ENCODE assay signal across 8 cellular contexts in genomic region chr1:41003640-41004220, GRCh38. TPM values are rescaled to one million over a fixed set of nuclear protein-coding genes. Genes with fewer than 3 reads are reported as not detected.
A peak's percentile ranks its signal among the peaks of the same experiment; 100 is the strongest.
DNase-seq lines count a peak whose midpoint lies in the region; ATAC-seq and TF ChIP-seq lines count a peak whose summit lies in the region.

No MANE protein-coding gene starts in this region.

- DNase-seq in CD4-positive, alpha-beta T cell = peak; percentile 69 to 88 (median 82)
- peak; percentile 99 for DNase-seq in OCI-M1 (lab: John Stamatoyannopoulos, UW)
- DNase-seq in activated T-cell treated with anti-CD3 and anti-CD28 coated beads for 1 hour (ENCODE audit: low read depth) = peak; percentile 73
- peak; percentile 86 for DNase-seq in epithelial cell of proximal tubule (ENCODE audit: low read depth)
- DNase-seq in natural killer cell = peak; percentile 70

- H3K27me3 ChIP-seq in CD4-positive, alpha-beta T cell (ENCODE audit: control insufficient read depth, insufficient read depth, low read length) = no peaks in the 10 kb centered on the region

- CTCF ChIA-PET in CD4-positive, alpha-beta T cell (lab: Charles Lee) = interaction anchor here (0.6 to 1.4 kb wide), 4 partner anchors 19 to 51 kb away, joined by 3 to 4 read pairs (median 3); partner anchors contain the start of gene CTPS1

- peak; percentile 100 for ATAC-seq in CD4-positive, alpha-beta T cell (ENCODE audit: poor library complexity)
- peak; percentile 91 for ATAC-seq in GM19397 (IDR thresholded peaks at IDR 0.05; ENCODE audit: unreplicated experiment)
- peak; percentile 92 for ATAC-seq in HG03469 (IDR thresholded peaks at IDR 0.05; ENCODE audit: unreplicated experiment)
- ATAC-seq in natural killer cell = peak; percentile 94 to 97 (median 96)

- intact Hi-C loops in CD4-positive, alpha-beta T cell (cut with DNase I, micrococcal nuclease) = loop anchor here (1.0 to 10.0 kb wide), 3 partner anchors 24 to 391 kb away; partner anchors contain the start of genes CTPS1 (in 1 of the 2) and SCMH1 (in 1 of the 2)
- intact Hi-C loops in natural killer cell (cut with micrococcal nuclease) = loop anchor here (1.0 kb wide), 1 partner anchor 23 kb away; no protein-coding TSS in a partner anchor

- peaks cover 88% of the 10 kb centered on the region for H3K36me3 Mint-ChIP-seq in CD4-positive, alpha-beta T cell (ENCODE audit: low read depth)
- H3K36me3 Mint-ChIP-seq in natural killer cell = peaks cover 25% of the 10 kb centered on the region
- H3K36me3 Mint-ChIP-seq in stimulated activated naive CD8-positive, alpha-beta T cell treated with anti-CD3 and anti-CD28 coated beads, Interleukin-15, Interleukin-2, amounts not matched to agents 100 ng/mL and 50 ng/mL, for 24 hours (ENCODE audit: low read depth) = peaks cover 97% of the 10 kb centered on the region

- peak overlapping the region; percentile 34 for H3K27ac Mint-ChIP-seq in CD4-positive, alpha-beta T cell
- H3K27ac Mint-ChIP-seq in natural killer cell = peak overlapping the region; percentile 65 to 70
- peak overlapping the region; percentile 68 for H3K27ac Mint-ChIP-seq in stimulated activated naive CD8-positive, alpha-beta T cell treated with anti-CD3 and anti-CD28 coated beads, Interleukin-15, Interleukin-2, amounts not matched to agents 100 ng/mL and 50 ng/mL, for 24 hours

- POLR2A ChIA-PET in CD4-positive, alpha-beta T cell (lab: Charles Lee) = interaction anchor here (0.8 to 3.3 kb wide), 6 partner anchors 9 to 313 kb away, joined by 3 to 48 read pairs (median 5); partner anchors contain the start of genes CITED4, CTPS1, NFYC and SCMH1

- H3K4me3 Mint-ChIP-seq in CD4-positive, alpha-beta T cell = no peak overlapping the region
- H3K4me3 Mint-ChIP-seq in natural killer cell = peak overlapping the region; percentile 9
- H3K4me3 Mint-ChIP-seq in stimulated activated naive CD8-positive, alpha-beta T cell treated with anti-CD3 and anti-CD28 coated beads, Interleukin-15, Interleukin-2, amounts not matched to agents 100 ng/mL and 50 ng/mL, for 24 hours = no peak overlapping the region

- H3K4me1 Mint-ChIP-seq in CD4-positive, alpha-beta T cell (ENCODE audit: low read depth) = peaks cover 29% of the 10 kb centered on the region
- H3K4me1 Mint-ChIP-seq in natural killer cell = peaks cover 18 to 22% of the 10 kb centered on the region in 2 donors
- peaks cover 28% of the 10 kb centered on the region for H3K4me1 Mint-ChIP-seq in stimulated activated naive CD8-positive, alpha-beta T cell treated with anti-CD3 and anti-CD28 coated beads, Interleukin-15, Interleukin-2, amounts not matched to agents 100 ng/mL and 50 ng/mL, for 24 hours (ENCODE audit: low read depth)

- TF ChIP-seq CTCF in CD4-positive, alpha-beta T cell (IDR thresholded peaks at IDR 0.05) = peak; percentile 62
- TF ChIP-seq CTCF in epithelial cell of proximal tubule (conservative IDR thresholded peaks at IDR 0.05; ENCODE audit: low read depth, low read length) (peak; percentile 65), natural killer cell (IDR thresholded peaks at IDR 0.05) (peak; percentile 47)

- H3K9me3 Mint-ChIP-seq in CD4-positive, alpha-beta T cell = no peaks in the 10 kb centered on the region
- H3K9me3 Mint-ChIP-seq in natural killer cell = no peaks in the 10 kb centered on the region
- H3K9me3 Mint-ChIP-seq in stimulated activated naive CD8-positive, alpha-beta T cell treated with anti-CD3 and anti-CD28 coated beads, Interleukin-15, Interleukin-2, amounts not matched to agents 100 ng/mL and 50 ng/mL, for 24 hours = no peaks in the 10 kb centered on the region

- no peak overlapping the region for H3K4me3 ChIP-seq in epithelial cell of proximal tubule (ENCODE audit: low read depth, low read length)

- H3K9me3 ChIP-seq in CD4-positive, alpha-beta T cell (ENCODE audit: control insufficient read depth, low read length) = no peaks in the 10 kb centered on the region

- H3K27me3 Mint-ChIP-seq in CD4-positive, alpha-beta T cell = no peaks in the 10 kb centered on the region
- no peaks in the 10 kb centered on the region for H3K27me3 Mint-ChIP-seq in natural killer cell (ENCODE audit: low read depth in 2 of 2)
- no peaks in the 10 kb centered on the region for H3K27me3 Mint-ChIP-seq in stimulated activated naive CD8-positive, alpha-beta T cell treated with anti-CD3 and anti-CD28 coated beads, Interleukin-15, Interleukin-2, amounts not matched to agents 100 ng/mL and 50 ng/mL, for 24 hours

- no peak overlapping the region for H3K27ac ChIP-seq in CD4-positive, alpha-beta T cell (ENCODE audit: low read depth, low read length)

RNA-seq across cellular contexts. Expression of gene SLFNL1, which starts 17.8 kb away (rescaled TPM):
- under 1 TPM; 0.08 to 0.17 TPM for total RNA-seq in CD4-positive, alpha-beta T cell
- total RNA-seq in epithelial cell of proximal tubule (0.07 TPM in 1 of 2 replicates, not detected in the other), natural killer cell (under 1 TPM; 0.09 to 0.18 (median 0.09) TPM)

RNA-seq across cellular contexts. Expression of gene CTPS1, which starts 24.2 kb away (rescaled TPM):
- 10 to 100 TPM; 37.1 to 37.4 TPM for total RNA-seq in CD4-positive, alpha-beta T cell
- total RNA-seq in epithelial cell of proximal tubule (53.3 and 61.6 TPM in 2 replicates), natural killer cell (100 to 1,000 TPM in 1 of 3 donors, 10 to 100 TPM in 2; 90.5 to 128 (median 99.0) TPM)
